ENCODE assay signal across 10 cellular contexts in genomic region chr3:108472011-108472591, GRCh38. TPM values are rescaled to one million over a fixed set of nuclear protein-coding genes. Genes with fewer than 3 reads are reported as not detected.
A peak's percentile ranks its signal among the peaks of the same experiment; 100 is the strongest.
DNase-seq lines count a peak whose midpoint lies in the region; ATAC-seq and TF ChIP-seq lines count a peak whose summit lies in the region.
"Had no signal": no experiment of that assay in that cellular context is flagged by ENCODE, and none has a peak within 500 bp of the region (broad histone marks: within the 10 kb centered on the region; RNA-seq: fewer than 3 reads in every experiment).

No MANE protein-coding gene starts in this region.

- no peak; the same call in 1 of the 2 replicates for TF ChIP-seq RAD21 in SK-N-SH (IDR thresholded peaks at IDR 0.05; ENCODE audit: low read length)

- POLR2A ChIA-PET in SK-N-SH (lab: Yijun Ruan, JAX), result no interaction called here

- H3K9me3 ChIP-seq in GM23248 (ENCODE audit: low read depth), result no peaks in the 10 kb centered on the region
- no peaks in the 10 kb centered on the region for H3K9me3 ChIP-seq in SK-N-SH

- peak; percentile 61 to 91 for TF ChIP-seq EP300 in SK-N-SH (IDR thresholded peaks at IDR 0.05; ENCODE audit: borderline replicate concordance in 1 of 2, low read depth in 1 of 2, low read length in 1 of 2)

- peak overlapping the region; percentile 27; the same call in 1 of the 2 replicates for H3K9ac ChIP-seq in GM23248
- H3K9ac ChIP-seq in SK-N-SH, result peak overlapping the region; percentile 58

- H3K27me3 ChIP-seq in GM23248 (replicated peaks; ENCODE audit: insufficient read depth) (no peaks in the 10 kb centered on the region), SK-N-SH (ENCODE audit: insufficient read depth) (no peaks in the 10 kb centered on the region)
- H3K27me3 ChIP-seq: cardiac muscle cell had no signal

- peaks cover 26% of the 10 kb centered on the region for H3F3A ChIP-seq in GM23248 (ENCODE audit: insufficient read depth)
- peaks cover 32% of the 10 kb centered on the region for H3F3A ChIP-seq in SK-N-SH (replicated peaks; ENCODE audit: insufficient read depth)

- H3K36me3 ChIP-seq in GM23248 (ENCODE audit: low read depth), result no peaks in the 10 kb centered on the region
- no peaks in the 10 kb centered on the region for H3K36me3 ChIP-seq in SK-N-SH (replicated peaks in 1 of 2; ENCODE audit: control insufficient read depth in 1 of 2, insufficient read depth in 2 of 2, low read length in 1 of 2)
- H3K36me3 ChIP-seq: cardiac muscle cell had no signal

- CTCF ChIA-PET in SK-N-SH (lab: Yijun Ruan, JAX), result interaction anchor here (0.7 kb wide), 1 partner anchor 69 kb away, joined by 3 read pairs; no protein-coding TSS in a partner anchor

- in situ Hi-C loops in GM23248 (cut with MboI) (loop anchor here (10.0 kb wide), 1 partner anchor 547 kb away; no protein-coding TSS in a partner anchor), G401 (cut with HindIII; ENCODE audit: low sequenced_read_pairs) (no loop called here)

- peak overlapping the region; percentile 38 for H2AFZ ChIP-seq in GM23248
- H2AFZ ChIP-seq in SK-N-SH (ENCODE audit: low read depth), result peak overlapping the region; percentile 57; the same call in 1 of the 2 replicates

- peak overlapping the region; percentile 71 for H3K27ac ChIP-seq in GM23248
- peak overlapping the region; percentile 81 to 87 for H3K27ac ChIP-seq in SK-N-SH (ENCODE audit: low read depth in 2 of 2, low read length in 1 of 2)
- H3K27ac ChIP-seq: cardiac muscle cell had no signal

- peak overlapping the region; percentile 56 for H3K4me2 ChIP-seq in GM23248 (ENCODE audit: unreplicated experiment)
- peak overlapping the region; percentile 61 for H3K4me2 ChIP-seq in SK-N-SH

- H3K4me1 ChIP-seq in GM23248 (ENCODE audit: insufficient read depth) (peaks cover 19% of the 10 kb centered on the region), SK-N-SH (ENCODE audit: control insufficient read depth in 1 of 2, insufficient read depth in 2 of 2, low read depth in 1 of 2, low read length in 1 of 2) (peaks cover 13 to 22% of the 10 kb centered on the region in 2 experiments; a peak in 3 of 4 replicates)

- no peak for ATAC-seq in GM21381 (IDR thresholded peaks at IDR 0.05; ENCODE audit: unreplicated experiment)

- no peaks in the 10 kb centered on the region for H4K20me1 ChIP-seq in GM23248 (ENCODE audit: insufficient read depth)
- H4K20me1 ChIP-seq in SK-N-SH (ENCODE audit: insufficient read depth), result no peaks in the 10 kb centered on the region

- peak; percentile 96 for DNase-seq in A172 (ENCODE audit: low spot score)
- DNase-seq in GM23248, result peak; percentile 93
- peak; percentile 17 for DNase-seq in SK-N-SH
- DNase-seq in fibroblast of the conjunctiva (ENCODE audit: low read depth), result peak; percentile 75
- DNase-seq in G401 (ENCODE audit: low spot score), result no peak
- DNase-seq in CD1c-positive myeloid dendritic cell (ENCODE audit: extremely low spot score), result no peak
- no peak for DNase-seq in ecto neural progenitor cell (ENCODE audit: low spot score)
- DNase-seq: DMS79 treated with DMSO at 0.1 percent for 48 hours had no signal

- H3K4me3 ChIP-seq in GM23248 (peak overlapping the region; percentile 31), SK-N-SH (ENCODE audit: low read depth in 2 of 2, low read length in 1 of 2) (peak overlapping the region in 1 of 2 experiments; percentile 17; a peak in 2 of 4 replicates)
- H3K4me3 ChIP-seq: cardiac muscle cell had no signal

- 7 to 10% methylated on average over 5 of the region's 5 CpGs for WGBS in GM23248 (ENCODE audit: low coverage in 1 of 2, low lambda C conversion rate in 2 of 2, missing lambda C conversion rate in 2 of 2), 2 experiments
- 3% methylated on average over 5 of the region's 5 CpGs for WGBS in SK-N-SH (ENCODE audit: low lambda C conversion rate)

- no peak for TF ChIP-seq CTCF in SK-N-SH (IDR thresholded peaks at IDR 0.05)

- H3K79me2 ChIP-seq in GM23248 (ENCODE audit: insufficient read depth) (no peaks in the 10 kb centered on the region), SK-N-SH (ENCODE audit: insufficient read depth) (no peaks in the 10 kb centered on the region)

- no peaks in the 10 kb centered on the region for H3K9me2 ChIP-seq in GM23248 (ENCODE audit: insufficient read depth)
- no peaks in the 10 kb centered on the region for H3K9me2 ChIP-seq in SK-N-SH

TF ChIP-seq in SK-N-SH, 30 proteins besides CTCF, POLR2A, EP300 and RAD21 (continues in another document):
- TF ChIP-seq MAX (IDR thresholded peaks at IDR 0.05; ENCODE audit: low read depth) (peak; percentile 41; the same call in 1 of the 2 replicates), TCF12 (IDR thresholded peaks at IDR 0.05) (peak; percentile 95), RFX5 (IDR thresholded peaks at IDR 0.05; ENCODE audit: low read length) (no peak), TEAD4 (IDR thresholded peaks at IDR 0.05; ENCODE audit: borderline replicate concordance, insufficient read depth) (0 out of 2 replicates have a peak, but pooled peaks have one; percentile 39), NFIC (IDR thresholded peaks at IDR 0.05; ENCODE audit: borderline replicate concordance) (peak; percentile 75; the same call in 1 of the 2 replicates), USF1 (IDR thresholded peaks at IDR 0.05; ENCODE audit: borderline replicate concordance, low read depth) (no peak), USF2 (IDR thresholded peaks at IDR 0.05; ENCODE audit: borderline replicate concordance, low read depth, low read length) (no peak), RCOR1 (IDR thresholded peaks at IDR 0.05; ENCODE audit: low read length) (no peak), FOSL2 (IDR thresholded peaks at IDR 0.05; ENCODE audit: borderline replicate concordance, low read depth) (peak; percentile 95), IRF3 (IDR thresholded peaks at IDR 0.05; ENCODE audit: low read depth, low read length) (no peak), TAF1 (IDR thresholded peaks at IDR 0.05; ENCODE audit: borderline replicate concordance, low read depth, low read length) (no peak; the same call in 1 of the 2 replicates), NRF1 (IDR thresholded peaks at IDR 0.05; ENCODE audit: low read depth, low read length) (no peak), SMC3 (IDR thresholded peaks at IDR 0.05; ENCODE audit: low read depth, low read length) (no peak), ELF1 (IDR thresholded peaks at IDR 0.05) (no peak), CHD2 (IDR thresholded peaks at IDR 0.05; ENCODE audit: low read length, partially characterized antibody) (no peak), YY1 (IDR thresholded peaks at IDR 0.05; ENCODE audit: low read depth) (no peak), JUND (IDR thresholded peaks at IDR 0.05) (peak; percentile 92), FOXJ3 (CRISPR knock-in tag; IDR thresholded peaks at IDR 0.05) (no peak), MEF2A (IDR thresholded peaks at IDR 0.05; ENCODE audit: borderline replicate concordance, low read depth) (peak; percentile 61), MXI1 (IDR thresholded peaks at IDR 0.05; ENCODE audit: low read depth, low read length) (no peak)

RNA-seq across cellular contexts. Expression of gene MYH15, which starts 38.3 kb away (rescaled TPM):
- total RNA-seq in A172 (2014; rRNA removed; shearing (Covaris generic)), result 1.7 and 2.0 TPM in 2 replicates
- total RNA-seq in GM23248 (2014; rRNA removed; shearing (Covaris generic)), result 0.11 TPM in 1 of 2 replicates, not detected in the other
- polyA plus RNA-seq in GM23248 (2016; fragmentation: Nextera tagmentation; extraction: Ambion mirVana) (0.08 TPM in 1 of 2 replicates, not detected in the other), SK-N-SH (2012; rRNA removed) (2.1 and 3.2 TPM in 2 replicates)
- polyA plus RNA-seq in SK-N-SH (2012; cell fraction: cytosol; rRNA removed), result 2.8 and 2.9 TPM in 2 replicates
- 2.0 and 3.2 TPM in 2 replicates for polyA plus RNA-seq in SK-N-SH (2012; cell fraction: nucleus; rRNA removed)
- under 0.01 TPM in 1 of 2 replicates, not detected in the other for total RNA-seq in G401 (2014; rRNA removed; shearing (Covaris generic))

Comparison
In these comparisons a context has a peak if more than half of its experiments do, and no peak if none do; other contexts are left out.
1. DNase-seq: peak in A172 (single experiment), GM23248 (single experiment), SK-N-SH (single experiment) and fibroblast of the conjunctiva (single experiment); none in G401 (single experiment), CD1c-positive myeloid dendritic cell (single experiment) and ecto neural progenitor cell (single experiment).